33 cellular contexts compared by ENCODE assay signal in genomic region chr9:136815422-136815782, GRCh38. TPM values are rescaled to one million over a fixed set of nuclear protein-coding genes. Genes with fewer than 3 reads are reported as not detected.
"Had no signal": no experiment of that assay in that cellular context is flagged by ENCODE, and none has a peak within 500 bp of the region (broad histone marks: within the 10 kb centered on the region; RNA-seq: fewer than 3 reads in every experiment).

No MANE protein-coding gene starts in this region.

- H3K4me1 ChIP-seq: colonic mucosa had no signal

- DNase-seq: activated CD4-positive, alpha-beta memory T cell treated with anti-CD3 and anti-CD28 coated beads for 36 hours; activated CD4-positive, alpha-beta T cell treated with anti-CD3 and anti-CD28 coated beads for 4 hours; activated CD8-positive, alpha-beta memory T cell treated with anti-CD3 and anti-CD28 coated beads, Interleukin-2, amount 50 U/mL, for 4 hours; activated T-cell treated with anti-CD3 and anti-CD28 coated beads, Interleukin-2, amount 50 U/mL, for 1 hour; anterior cingulate cortex; colonic mucosa; effector CD8-positive, alpha-beta T cell; esophagus squamous epithelium; foreskin melanocyte; left ventricle myocardium inferior; mucosa of descending colon; nephron progenitor cell; retina; sigmoid colon; small intestine; stimulated activated CD4-positive, alpha-beta T cell treated with anti-CD3 and anti-CD28 coated beads, Interleukin-4, amount 100 ng/mL, for 4 hours; stimulated activated CD8-positive, alpha-beta memory T cell treated with anti-CD3 and anti-CD28 coated beads, Interleukin-4, amount 100 ng/mL, for 48 hours; stimulated activated naive CD8-positive, alpha-beta T cell treated with anti-CD3 and anti-CD28 coated beads, Interleukin-15, amount 100 ng/mL, for 72 hours; substantia nigra; T-helper 1 cell; upper lobe of right lung had no signal

- ATAC-seq: mucosa of descending colon; pancreas; stimulated activated memory B cell treated with anti-CD40 and anti-IgM and Interleukin-4, amounts not matched to agents 10 μg/mL and 1 μg/mL and 100 μg/mL, for 72 hours; stimulated activated naive CD8-positive, alpha-beta T cell treated with anti-CD3 and anti-CD28 coated beads, Interleukin-15, amount 100 ng/mL, for 72 hours; upper lobe of right lung had no signal

- H3K4me3 ChIP-seq: colonic mucosa, esophagus squamous epithelium, left ventricle myocardium inferior, lung, mucosa of descending colon, pancreas, prostate gland, sigmoid colon, upper lobe of right lung had no signal

- H3K36me3 ChIP-seq: colonic mucosa, pancreas, prostate gland had no signal

- H3K4me3 Mint-ChIP-seq: activated CD4-positive, alpha-beta memory T cell treated with anti-CD3 and anti-CD28 coated beads for 36 hours; activated naive CD8-positive, alpha-beta T cell; nephron progenitor cell; stimulated activated memory B cell treated with anti-CD40 and anti-IgM and Interleukin-4, amounts not matched to agents 10 μg/mL and 1 μg/mL and 100 μg/mL, for 72 hours; stimulated activated naive CD8-positive, alpha-beta T cell treated with anti-CD3 and anti-CD28 coated beads, Interleukin-15, amount 100 ng/mL, for 72 hours had no signal

- H3K9me3 Mint-ChIP-seq: activated CD4-positive, alpha-beta memory T cell treated with anti-CD3 and anti-CD28 coated beads for 36 hours; activated T-helper 2 cell treated with anti-CD3 and anti-CD28 coated beads, Interferon-gamma antibody, Interleukin-2, Interleukin-4, amounts not matched to agents 10 μg/mL and 5 μg/mL and 100 μg/mL, durations not matched to agents 14 hours and 24 hours and 36 hours; stimulated activated memory B cell treated with anti-CD40 and anti-IgM and Interleukin-4, amounts not matched to agents 10 μg/mL and 1 μg/mL and 100 μg/mL, for 72 hours; stimulated activated naive CD8-positive, alpha-beta T cell treated with anti-CD3 and anti-CD28 coated beads, Interleukin-15, amount 100 ng/mL, for 72 hours had no signal

- FAIRE-seq: bronchial epithelial cell, endometrium, islet of Langerhans, pancreas, small intestine, TTC549 had no signal

- H3K27ac ChIP-seq: colonic mucosa, epithelial cell of prostate, esophagus squamous epithelium, left ventricle myocardium inferior, pancreas, prostate gland, sigmoid colon, upper lobe of right lung, VCaP had no signal

- H3K27me3 Mint-ChIP-seq: activated CD4-positive, alpha-beta memory T cell treated with anti-CD3 and anti-CD28 coated beads for 36 hours; activated naive CD8-positive, alpha-beta T cell; stimulated activated memory B cell treated with anti-CD40 and anti-IgM and Interleukin-4, amounts not matched to agents 10 μg/mL and 1 μg/mL and 100 μg/mL, for 72 hours; stimulated activated naive CD8-positive, alpha-beta T cell treated with anti-CD3 and anti-CD28 coated beads, Interleukin-15, amount 100 ng/mL, for 72 hours had no signal

- H3K27ac Mint-ChIP-seq: activated CD4-positive, alpha-beta memory T cell treated with anti-CD3 and anti-CD28 coated beads for 36 hours; activated naive CD8-positive, alpha-beta T cell; activated T-helper 2 cell treated with anti-CD3 and anti-CD28 coated beads, Interferon-gamma antibody, Interleukin-2, Interleukin-4, amounts not matched to agents 10 μg/mL and 5 μg/mL and 100 μg/mL, durations not matched to agents 14 hours and 24 hours and 36 hours; stimulated activated memory B cell treated with anti-CD40 and anti-IgM and Interleukin-4, amounts not matched to agents 10 μg/mL and 1 μg/mL and 100 μg/mL, for 72 hours; stimulated activated naive CD8-positive, alpha-beta T cell treated with anti-CD3 and anti-CD28 coated beads, Interleukin-15, amount 100 ng/mL, for 72 hours had no signal

- H3K9me3 ChIP-seq: colonic mucosa, esophagus squamous epithelium, left ventricle myocardium inferior, mucosa of descending colon, pancreas, prostate gland, sigmoid colon, upper lobe of right lung had no signal

RNA-seq across cellular contexts. Expression of gene CCDC183, which starts 19.3 kb away (rescaled TPM):
- total RNA-seq: activated T-helper 2 cell treated with anti-CD3 and anti-CD28 coated beads, Interferon-gamma antibody, Interleukin-2, Interleukin-4, amounts not matched to agents 10 μg/mL and 5 μg/mL and 100 μg/mL, durations not matched to agents 14 hours and 24 hours and 36 hours had no signal
